In genomic region chr17:9612016-9612415, GRCh38 we compare ENCODE assay signal across 26 cellular contexts. TPM values are rescaled to one million over a fixed set of nuclear protein-coding genes. Genes with fewer than 3 reads are reported as not detected.
"Had no signal": no experiment of that assay in that cellular context is flagged by ENCODE, and none has a peak within 500 bp of the region (broad histone marks: within the 10 kb centered on the region; RNA-seq: fewer than 3 reads in every experiment).

No MANE protein-coding gene starts in this region.

- H3K27me3 Mint-ChIP-seq: activated naive CD4-positive, alpha-beta T cell treated with anti-CD3 and anti-CD28 coated beads, Interleukin-2, amount 10 ng/mL, durations not matched to agents 7 days and 5 days had no signal

- H3K36me3 ChIP-seq: brain microvascular endothelial cell, colonic mucosa, gastrocnemius medialis, heart left ventricle, thyroid gland had no signal

- H3K9me3 ChIP-seq: colonic mucosa, gastrocnemius medialis, heart left ventricle, thyroid gland had no signal

- H3K36me3 Mint-ChIP-seq: activated naive CD4-positive, alpha-beta T cell treated with anti-CD3 and anti-CD28 coated beads, Interleukin-2, amount 10 ng/mL, durations not matched to agents 7 days and 5 days; natural killer cell; T-cell had no signal

- H3K4me1 Mint-ChIP-seq: activated naive CD4-positive, alpha-beta T cell treated with anti-CD3 and anti-CD28 coated beads, Interleukin-2, amount 10 ng/mL, durations not matched to agents 7 days and 5 days; activated naive CD8-positive, alpha-beta T cell treated with anti-CD3 and anti-CD28 coated beads, Interleukin-2, amount 50 U/mL, for 24 hours; central memory CD8-positive, alpha-beta T cell; endodermal cell; natural killer cell; T-cell had no signal

- H3K27ac Mint-ChIP-seq: activated naive CD4-positive, alpha-beta T cell treated with anti-CD3 and anti-CD28 coated beads, Interleukin-2, amount 10 ng/mL, durations not matched to agents 7 days and 5 days; activated naive CD8-positive, alpha-beta T cell treated with anti-CD3 and anti-CD28 coated beads, Interleukin-2, amount 50 U/mL, for 24 hours; endodermal cell; natural killer cell; T-cell had no signal

- H3K9me3 Mint-ChIP-seq: activated naive CD4-positive, alpha-beta T cell treated with anti-CD3 and anti-CD28 coated beads, Interleukin-2, amount 10 ng/mL, durations not matched to agents 7 days and 5 days; activated naive CD8-positive, alpha-beta T cell treated with anti-CD3 and anti-CD28 coated beads, Interleukin-2, amount 50 U/mL, for 24 hours; central memory CD8-positive, alpha-beta T cell; natural killer cell; T-cell had no signal

- H3K4me1 ChIP-seq: colonic mucosa, gastrocnemius medialis, heart left ventricle, parathyroid adenoma, thyroid gland had no signal

- H3K27ac ChIP-seq: brain microvascular endothelial cell, colonic mucosa, gastrocnemius medialis, heart left ventricle, parathyroid adenoma, thyroid gland had no signal

- H3K4me3 Mint-ChIP-seq: activated naive CD4-positive, alpha-beta T cell treated with anti-CD3 and anti-CD28 coated beads, Interleukin-2, amount 10 ng/mL, durations not matched to agents 7 days and 5 days; activated naive CD8-positive, alpha-beta T cell treated with anti-CD3 and anti-CD28 coated beads, Interleukin-2, amount 50 U/mL, for 24 hours; central memory CD8-positive, alpha-beta T cell; endodermal cell; natural killer cell; T-cell had no signal

- H3K9ac ChIP-seq: parathyroid adenoma had no signal

- H2AFZ ChIP-seq: parathyroid adenoma had no signal

- ATAC-seq: activated CD4-positive, CD25-positive, alpha-beta regulatory T cell treated with anti-CD3 and anti-CD28 coated beads, Interleukin-2, amount 50 U/mL, for 24 hours; activated naive CD8-positive, alpha-beta T cell treated with anti-CD3 and anti-CD28 coated beads, Interleukin-2, amount 50 U/mL, for 24 hours; gastrocnemius medialis; heart left ventricle; natural killer cell; T-cell had no signal

- H3K27me3 ChIP-seq: brain microvascular endothelial cell, colonic mucosa, gastrocnemius medialis, thyroid gland had no signal

- H3K79me2 ChIP-seq: parathyroid adenoma had no signal

- H3K4me3 ChIP-seq: colonic mucosa, gastrocnemius medialis, heart left ventricle, thyroid gland had no signal

- DNase-seq: activated CD4-positive, alpha-beta T cell treated with anti-CD3 and anti-CD28 coated beads, Interleukin-2, amount 50 U/mL, for 1 hour; activated CD8-positive, alpha-beta memory T cell treated with anti-CD3 and anti-CD28 coated beads for 24 hours; activated CD8-positive, alpha-beta memory T cell treated with anti-CD3 and anti-CD28 coated beads, Interleukin-2, amount 50 U/mL, for 48 hours; activated effector memory CD4-positive, alpha-beta T cell treated with Interleukin-2 at 50 U/mL for 16 hours; activated naive CD4-positive, alpha-beta T cell treated with anti-CD3 and anti-CD28 coated beads, Interleukin-2, amount 10 ng/mL, durations not matched to agents 7 days and 5 days; activated naive CD8-positive, alpha-beta T cell treated with anti-CD3 and anti-CD28 coated beads, Interleukin-2, amount 50 U/mL, for 24 hours; activated T-cell treated with anti-CD3 and anti-CD28 coated beads, Interleukin-2, amount 50 U/mL, for 48 hours; aorta; brain microvascular endothelial cell; colonic mucosa; endodermal cell; erythroblast; gastrocnemius medialis; heart left ventricle; natural killer cell; stimulated activated CD4-positive, alpha-beta T cell treated with anti-CD3 and anti-CD28 coated beads, Interleukin-12 subunit alpha, Interleukin-12 subunit beta, amount 100 ng/mL, for 4 hours; stimulated activated CD4-positive, alpha-beta T cell treated with anti-CD3 and anti-CD28 coated beads, Interleukin-1b, Interleukin-23, amount 100 ng/mL, for 48 hours; stimulated activated naive CD4-positive, alpha-beta T cell treated with Interleukin-2 at 50 U/mL for 16 hours; T-cell; T-helper 9 cell; thyroid gland had no signal

RNA-seq across cellular contexts. Expression of gene USP43, which starts 33.3 kb away (rescaled TPM):
- total RNA-seq: mesenteric fat pad had no signal

RNA-seq across cellular contexts. Expression of gene CFAP52, which starts 35.6 kb away (rescaled TPM):
- total RNA-seq: colonic mucosa, gastrocnemius medialis, mesenteric fat pad, natural killer cell, subcutaneous adipose tissue, T-cell had no signal
- polyA plus RNA-seq: aorta, heart left ventricle had no signal
